Comparison of ENCODE assay signal across 18 cellular contexts in genomic region chr6:43877463-43878126, GRCh38.
DNase-seq lines count a peak whose midpoint lies in the region; ATAC-seq, FAIRE-seq and TF ChIP-seq lines count a peak whose summit lies in the region.
"Had no signal": no experiment of that assay in that cellular context is flagged by ENCODE, and none has a peak within 500 bp of the region (broad histone marks: within the 10 kb centered on the region; RNA-seq: fewer than 3 reads in every experiment).

No MANE protein-coding gene starts in this region.

- H3K4me2 ChIP-seq in HepG2 (ENCODE audit: low read depth, low read length), result peak overlapping the region; percentile 13; the same call in 1 of the 2 replicates

- TF ChIP-seq EP300 in HepG2 (IDR thresholded peaks at IDR 0.05; ENCODE audit: low read depth in 2 of 2, low read length in 2 of 2), result no peak
- no peak for TF ChIP-seq EP300 in HepG2 (CRISPR knock-in tag; IDR thresholded peaks at IDR 0.05; ENCODE audit: borderline replicate concordance)

- peak; percentile 77 for DNase-seq in H7
- DNase-seq in HepG2 (ENCODE audit: low spot score), result no peak
- DNase-seq in thyroid gland, result no peak
- DNase-seq in OCI-M2 (lab: John Stamatoyannopoulos, UW; ENCODE audit: unreplicated experiment), result no peak
- DNase-seq in activated CD8-positive, alpha-beta memory T cell treated with anti-CD3 and anti-CD28 coated beads, Interleukin-2, amount 50 U/mL, for 4 hours, result no peak
- no peak for DNase-seq in AG20443 (ENCODE audit: low spot score)
- DNase-seq: AML-193, Caco-2, DMS153, EL, Karpas-422, MG63, NCI-H1092, NCI-H524 treated with DMSO at 0.1 percent for 48 hours, Right ventricle myocardium superior had no signal

- H3K79me2 ChIP-seq in HepG2 (ENCODE audit: insufficient read depth, low read length), result no peaks in the 10 kb centered on the region

- TF ChIP-seq CTCF in brain (conservative IDR thresholded peaks at IDR 0.05) (no peak), HepG2 (CRISPR knock-in tag; IDR thresholded peaks at IDR 0.05) (no peak), thyroid gland (IDR thresholded peaks at IDR 0.05) (no peak)

- BruUV-seq in HepG2 (replicated peaks; lab: Mats Ljungman, UMichigan), result no TSS peak

- peak; percentile 14 for ATAC-seq in HepG2

- no peaks in the 10 kb centered on the region for H3K36me3 Mint-ChIP-seq in brain

- POLR2A ChIA-PET in HepG2 (lab: Yijun Ruan, JAX), result interaction anchor here (1.2 kb wide), 1 partner anchor 23 kb away, joined by 3 read pairs; no protein-coding TSS in a partner anchor

- TF ChIP-seq POLR2A in HepG2 (IDR thresholded peaks at IDR 0.05; ENCODE audit: insufficient read depth in 1 of 2, low read depth in 2 of 2, low read length in 2 of 2) (no peak), thyroid gland (IDR thresholded peaks at IDR 0.05) (no peak)

- no peak overlapping the region for H2AFZ ChIP-seq in HepG2 (ENCODE audit: low read length)

- CTCF ChIA-PET in HepG2 (lab: Yijun Ruan, JAX; ENCODE audit: low intra/inter-chr PET ratio, low total read pairs), result no interaction called here

- intact Hi-C loops in HepG2 (cut with micrococcal nuclease; ENCODE audit: unreplicated experiment) (no loop called here), thyroid gland (cut with DNase I) (no loop called here)

- H3K27me3 ChIP-seq in H7 (ENCODE audit: control insufficient read depth, insufficient read depth, low read length), result no peaks in the 10 kb centered on the region
- peaks cover 8 to 55% of the 10 kb centered on the region in 2 experiments; a peak in 4 of 5 replicates for H3K27me3 ChIP-seq in HepG2 (ENCODE audit: control insufficient read depth in 1 of 2, insufficient read depth in 2 of 2, low read length in 2 of 2)
- H3K27me3 ChIP-seq in thyroid gland, result no peaks in the 10 kb centered on the region
- H3K27me3 ChIP-seq: MG63 had no signal

- TF ChIP-seq RAD21 in HepG2 (CRISPR knock-in tag; IDR thresholded peaks at IDR 0.05), result no peak

- H3K27ac ChIP-seq in HepG2 (ENCODE audit: extremely low read length, insufficient read depth, low read length) (no peak overlapping the region), thyroid gland (peak overlapping the region; percentile 79 to 89 (median 81))

- H3K4me1 ChIP-seq in HepG2 (ENCODE audit: insufficient read depth, low read length), result peaks cover 55% of the 10 kb centered on the region
- peaks cover 63 to 71% of the 10 kb centered on the region in 2 donors for H3K4me1 ChIP-seq in thyroid gland

- H3K4me3 Mint-ChIP-seq in brain, result peak overlapping the region in 1 of 5 experiments; percentile 10

- no peaks in the 10 kb centered on the region for H3K9me3 ChIP-seq in HepG2 (ENCODE audit: low read length)
- H3K9me3 ChIP-seq in thyroid gland, result no peaks in the 10 kb centered on the region
- H3K9me3 ChIP-seq: Caco-2, MG63 had no signal

- H3K9ac ChIP-seq in HepG2 (ENCODE audit: insufficient read depth, low read depth, low read length), result no peak overlapping the region

- H3K27ac Mint-ChIP-seq in brain, result peak overlapping the region in 4 of 5 experiments; percentile 30 to 91 (median 45)

- in situ Hi-C loops in HepG2 (cut with HindIII; ENCODE audit: extremely low pct_ligation_motif_present, low pct_unique_long_range_greater_than_20kb), result no loop called here

- no peaks in the 10 kb centered on the region for H3K36me3 ChIP-seq in H7 (replicated peaks; ENCODE audit: control insufficient read depth, insufficient read depth, low read length)
- H3K36me3 ChIP-seq in HepG2 (replicated peaks in 1 of 2; ENCODE audit: control insufficient read depth in 1 of 2, insufficient read depth in 2 of 2, low read length in 2 of 2), result no peaks in the 10 kb centered on the region
- H3K36me3 ChIP-seq in thyroid gland, result no peaks in the 10 kb centered on the region
- H3K36me3 ChIP-seq: MG63 had no signal

- FAIRE-seq in HepG2 (lab: Jason Lieb, UNC), result no peak
- FAIRE-seq: H54, RCC 7860 had no signal

- H4K20me1 ChIP-seq in HepG2 (ENCODE audit: insufficient read depth, low read length), result no peaks in the 10 kb centered on the region

- H3K4me3 ChIP-seq in H7 (ENCODE audit: insufficient read depth, low read depth, low read length), result no peak overlapping the region
- H3K4me3 ChIP-seq in HepG2 (replicated peaks in 1 of 3; ENCODE audit: insufficient read depth in 1 of 3, low read depth in 2 of 3, low read length in 3 of 3), result no peak overlapping the region
- no peak overlapping the region for H3K4me3 ChIP-seq in thyroid gland (replicated peaks in 1 of 3)
- H3K4me3 ChIP-seq: MG63 had no signal

- no peaks in the 10 kb centered on the region for H3K27me3 Mint-ChIP-seq in brain

- peaks cover 65% of the 10 kb centered on the region for H3K4me1 Mint-ChIP-seq in brain

- 62% methylated on average over 9 of the region's 10 CpGs for WGBS in HepG2 (ENCODE audit: low lambda C conversion rate)
- WGBS in thyroid gland, 2 donors, result 81 to 85% methylated on average over 6 to 10 of the region's 10 CpGs

- peaks cover 0 to 2% (median 0%) of the 10 kb centered on the region in 5 experiments for H3K9me3 Mint-ChIP-seq in brain

TF ChIP-seq in HepG2, 621 proteins besides CTCF, POLR2A, EP300 and RAD21:
- TF ChIP-seq PAXIP1 (CRISPR knock-in tag; conservative IDR thresholded peaks at IDR 0.05) (0 out of 2 replicates have a peak, but pooled peaks have one; percentile 12), RCOR2 (CRISPR knock-in tag; IDR thresholded peaks at IDR 0.05) (no peak), PRDM10 (CRISPR knock-in tag; IDR thresholded peaks at IDR 0.05; ENCODE audit: low read depth) (peak; percentile 86), SOX5 (CRISPR knock-in tag; IDR thresholded peaks at IDR 0.05; ENCODE audit: borderline replicate concordance) (no peak), DZIP1 (CRISPR knock-in tag; IDR thresholded peaks at IDR 0.05) (no peak)
